In the genomic region with DNA sequence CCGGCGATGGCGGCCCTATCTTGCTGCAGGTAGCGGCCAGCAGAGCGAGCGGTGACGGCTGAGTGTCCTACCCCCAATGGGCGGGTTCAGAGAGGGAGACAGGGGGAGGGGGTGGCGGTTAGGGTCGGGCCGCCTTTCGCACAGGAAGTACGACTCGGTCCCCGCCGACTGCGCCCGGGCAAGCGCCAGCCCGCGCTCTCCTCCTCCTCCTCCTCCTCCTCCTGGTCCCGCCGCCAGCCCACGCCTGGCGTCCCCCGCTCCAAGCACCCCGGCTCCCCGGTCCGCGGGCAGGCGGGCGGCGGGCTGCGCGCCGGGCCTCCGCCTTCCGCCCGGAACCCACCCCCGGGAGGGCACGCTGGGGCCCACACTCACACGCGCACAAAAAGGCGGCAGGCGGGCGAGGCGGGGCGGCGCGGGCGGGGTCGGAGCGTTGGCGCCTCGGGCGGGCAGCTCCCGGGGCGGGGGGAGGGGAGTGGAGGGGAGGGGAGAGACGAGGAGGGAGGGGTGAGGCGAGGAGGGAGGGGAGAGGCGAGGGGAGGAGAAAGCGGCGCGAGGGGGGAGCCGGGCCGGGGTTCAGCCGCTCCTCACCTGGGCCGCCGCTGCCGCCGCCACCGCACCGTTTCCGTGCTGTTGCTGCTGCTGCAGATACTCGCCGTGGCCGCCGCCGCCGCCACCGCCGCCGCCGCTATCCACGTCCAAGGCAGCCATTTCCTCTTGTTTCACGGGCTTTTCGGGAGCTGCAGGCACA, we compare ENCODE assay signal across 8 cellular contexts. TPM values are rescaled to one million over a fixed set of nuclear protein-coding genes. Genes with fewer than 3 reads are reported as not detected.
DNase-seq lines count a peak whose midpoint lies in the region; ATAC-seq and TF ChIP-seq lines count a peak whose summit lies in the region.

No MANE protein-coding gene starts in this region.

- H3K4me2 ChIP-seq in trophoblast cell (ENCODE audit: low read length) = peak overlapping the region; percentile 63

- H2BK120ac ChIP-seq in trophoblast cell (ENCODE audit: insufficient read depth, low read length, poor library complexity) = peak overlapping the region; percentile 100

- no peaks in the 10 kb centered on the region for H3K27me3 ChIP-seq in trophoblast cell (ENCODE audit: insufficient read depth, low read length)
- H3K27me3 ChIP-seq in tibial nerve = no peaks in the 10 kb centered on the region

- H3K18ac ChIP-seq in trophoblast cell (ENCODE audit: low read length) = peak overlapping the region; percentile 100

- peak overlapping the region; percentile 98 for H4K12ac ChIP-seq in trophoblast cell (ENCODE audit: low read depth, low read length)

- TF ChIP-seq CTCF in HFFc6 (IDR thresholded peaks at IDR 0.05) (no peak), tibial nerve (IDR thresholded peaks at IDR 0.05) (peak in 2 of 5 experiments; percentile 11 to 12)

- H3K14ac ChIP-seq in trophoblast cell (ENCODE audit: low read length) = peak overlapping the region; percentile 100

- H3K27ac ChIP-seq in trophoblast cell (ENCODE audit: low read depth, low read length) (peak overlapping the region; percentile 100), tibial nerve (peak overlapping the region; percentile 97 to 100 (median 100))

- H2AFZ ChIP-seq in trophoblast cell (ENCODE audit: insufficient read depth, low read length, poor library complexity) = peak overlapping the region; percentile 100

- H3K4me1 ChIP-seq in trophoblast cell (ENCODE audit: control insufficient read depth in 1 of 2, insufficient read depth in 2 of 2, low read length in 2 of 2) (peaks cover 2% of the 10 kb centered on the region in 2 experiments), tibial nerve (peaks cover 0 to 38% (median 22%) of the 10 kb centered on the region in 4 donors)

- H3K4ac ChIP-seq in trophoblast cell (ENCODE audit: low read depth, low read length) = peak overlapping the region; percentile 99

- no peak overlapping the region for H3K23ac ChIP-seq in trophoblast cell (ENCODE audit: low read length)

- peak overlapping the region; percentile 100 for H4K8ac ChIP-seq in trophoblast cell (ENCODE audit: low read depth, low read length)

- H2AK5ac ChIP-seq in trophoblast cell (ENCODE audit: low read length) = peak overlapping the region; percentile 100

- peaks cover 51% of the 10 kb centered on the region for H3K4me1 Mint-ChIP-seq in HFFc6 (ENCODE audit: low read depth)
- H3K4me1 Mint-ChIP-seq in activated naive CD8-positive, alpha-beta T cell treated with anti-CD3 and anti-CD28 coated beads, Interleukin-2, amount 10 ng/mL, durations not matched to agents 7 days and 5 days = peaks cover 36% of the 10 kb centered on the region

- H4K91ac ChIP-seq in trophoblast cell (ENCODE audit: low read depth, low read length) = peak overlapping the region; percentile 100

- peak overlapping the region; percentile 87 for H2BK12ac ChIP-seq in trophoblast cell (ENCODE audit: low read length)

- peaks cover 39% of the 10 kb centered on the region for H3K36me3 Mint-ChIP-seq in HFFc6 (ENCODE audit: low read depth)
- H3K36me3 Mint-ChIP-seq in activated naive CD8-positive, alpha-beta T cell treated with anti-CD3 and anti-CD28 coated beads, Interleukin-2, amount 10 ng/mL, durations not matched to agents 7 days and 5 days = peaks cover 33% of the 10 kb centered on the region

- no CpG with 5 or more reads among the region's 87 CpGs for WGBS in trophoblast cell (ENCODE audit: extremely low coverage, insufficient coverage, insufficient read length)
- 0% methylated on average over 2 to 12 of the region's 87 CpGs for WGBS in tibial nerve, 2 donors

- TF ChIP-seq EP300 in tibial nerve (IDR thresholded peaks at IDR 0.05) = no peak

- peaks cover 13% of the 10 kb centered on the region for H3K9me3 Mint-ChIP-seq in HFFc6
- H3K9me3 Mint-ChIP-seq in activated naive CD8-positive, alpha-beta T cell treated with anti-CD3 and anti-CD28 coated beads, Interleukin-2, amount 10 ng/mL, durations not matched to agents 7 days and 5 days = no peaks in the 10 kb centered on the region

- H3K79me1 ChIP-seq in trophoblast cell (ENCODE audit: low read length) = peaks cover 27% of the 10 kb centered on the region

- peaks cover 23% of the 10 kb centered on the region for H3K79me2 ChIP-seq in trophoblast cell (ENCODE audit: control insufficient read depth, insufficient read depth, low read length, poor library complexity)

- DNase-seq in HFFc6 (peak; percentile 72), NCI-H1048 (lab: John Stamatoyannopoulos, UW) (peak; percentile 66), SKM-1 treated with dmso at 0.1 percent for 144 hours (lab: John Stamatoyannopoulos, UW; ENCODE audit: unreplicated experiment) (peak; percentile 87), Right ventricle myocardium superior (peak; percentile 94), trophoblast cell (peak; percentile 75 to 78), tibial nerve (ENCODE audit: low spot score in 2 of 2) (peak; percentile 82 to 85)
- peak; percentile 93 for DNase-seq in activated naive CD8-positive, alpha-beta T cell treated with anti-CD3 and anti-CD28 coated beads, Interleukin-2, amount 10 ng/mL, durations not matched to agents 7 days and 5 days

- no peaks in the 10 kb centered on the region for H3K27me3 Mint-ChIP-seq in HFFc6 (ENCODE audit: insufficient read depth)
- H3K27me3 Mint-ChIP-seq in activated naive CD8-positive, alpha-beta T cell treated with anti-CD3 and anti-CD28 coated beads, Interleukin-2, amount 10 ng/mL, durations not matched to agents 7 days and 5 days = no peaks in the 10 kb centered on the region

- H3K4me3 ChIP-seq in GM08714 (ENCODE audit: low read length) = peak overlapping the region; percentile 93
- H3K4me3 ChIP-seq in trophoblast cell (ENCODE audit: low read depth, low read length) = peak overlapping the region; percentile 86
- peak overlapping the region; percentile 83 to 99 (median 96) for H3K4me3 ChIP-seq in tibial nerve

- POLR2A ChIA-PET in activated naive CD8-positive, alpha-beta T cell treated with anti-CD3 and anti-CD28 coated beads, Interleukin-2, amount 10 ng/mL, durations not matched to agents 7 days and 5 days (lab: Charles Lee) = interaction anchor here (0.7 to 1.9 kb wide), 5 partner anchors 19 to 105 kb away, joined by 3 to 5 read pairs (median 3); no protein-coding TSS in a partner anchor

- H2BK5ac ChIP-seq in trophoblast cell (ENCODE audit: low read depth, low read length, poor library complexity) = peak overlapping the region; percentile 100

- peak; percentile 17 to 62 for TF ChIP-seq POLR2A in tibial nerve (IDR thresholded peaks at IDR 0.05)

- intact Hi-C loops in Right ventricle myocardium superior (cut with DNase I) = no loop called here

- peak overlapping the region; percentile 58 for H3K27ac Mint-ChIP-seq in HFFc6
- H3K27ac Mint-ChIP-seq in activated naive CD8-positive, alpha-beta T cell treated with anti-CD3 and anti-CD28 coated beads, Interleukin-2, amount 10 ng/mL, durations not matched to agents 7 days and 5 days = peak overlapping the region; percentile 86

- H3K36me3 ChIP-seq in trophoblast cell (ENCODE audit: control insufficient read depth in 1 of 2, insufficient read depth in 2 of 2, low read length in 2 of 2) = peaks cover 0 to 1% of the 10 kb centered on the region in 2 experiments
- peaks cover 0 to 22% (median 0%) of the 10 kb centered on the region in 3 donors for H3K36me3 ChIP-seq in tibial nerve

- H3K9me3 ChIP-seq in trophoblast cell (ENCODE audit: insufficient read depth, low read depth, low read length) (no peaks in the 10 kb centered on the region), tibial nerve (peaks cover 0 to 11% (median 0%) of the 10 kb centered on the region in 4 donors)

- peak overlapping the region; percentile 94 for H3K9ac ChIP-seq in trophoblast cell (ENCODE audit: low read length)

- peak overlapping the region; percentile 92 for H3K4me3 Mint-ChIP-seq in HFFc6
- H3K4me3 Mint-ChIP-seq in activated naive CD8-positive, alpha-beta T cell treated with anti-CD3 and anti-CD28 coated beads, Interleukin-2, amount 10 ng/mL, durations not matched to agents 7 days and 5 days = peak overlapping the region; percentile 77

- peak; percentile 62 for ATAC-seq in activated naive CD8-positive, alpha-beta T cell treated with anti-CD3 and anti-CD28 coated beads, Interleukin-2, amount 10 ng/mL, durations not matched to agents 7 days and 5 days (ENCODE audit: low read depth)
- ATAC-seq in Right ventricle myocardium superior (ENCODE audit: poor library complexity) = peak; percentile 67

RNA-seq across cellular contexts. Expression of gene SP3, which starts 1.2 kb away (rescaled TPM):
- 10 to 100 TPM; 45.0 to 63.7 (median 52.1) TPM for total RNA-seq in HFFc6 (2021; fragmentation: NEBNext Ultra II Directional; extraction: Animal tissue kit (Norgen Biotek cat#: 25700))
- 100 to 1,000 TPM; 101 TPM for total RNA-seq in activated naive CD8-positive, alpha-beta T cell treated with anti-CD3 and anti-CD28 coated beads, Interleukin-2, amount 10 ng/mL, durations not matched to agents 7 days and 5 days
- 35.3 TPM for total RNA-seq in Right ventricle myocardium superior
- polyA plus RNA-seq in trophoblast cell (2013) = 65.0 and 66.3 TPM in 2 replicates
- total RNA-seq in tibial nerve = 100 to 1,000 TPM in 3 of 4 donors, 10 to 100 TPM in 1; 72.5 to 152 (median 128) TPM

Comparison
In these comparisons a context has a peak if more than half of its experiments do, and no peak if none do; other contexts are left out.
1. Peak in every context shown above with its lines: DNase-seq, ATAC-seq, H3K4me3 ChIP-seq and H3K27ac ChIP-seq.